Comparison of ENCODE assay signal across 10 cellular contexts in the genomic region with DNA sequence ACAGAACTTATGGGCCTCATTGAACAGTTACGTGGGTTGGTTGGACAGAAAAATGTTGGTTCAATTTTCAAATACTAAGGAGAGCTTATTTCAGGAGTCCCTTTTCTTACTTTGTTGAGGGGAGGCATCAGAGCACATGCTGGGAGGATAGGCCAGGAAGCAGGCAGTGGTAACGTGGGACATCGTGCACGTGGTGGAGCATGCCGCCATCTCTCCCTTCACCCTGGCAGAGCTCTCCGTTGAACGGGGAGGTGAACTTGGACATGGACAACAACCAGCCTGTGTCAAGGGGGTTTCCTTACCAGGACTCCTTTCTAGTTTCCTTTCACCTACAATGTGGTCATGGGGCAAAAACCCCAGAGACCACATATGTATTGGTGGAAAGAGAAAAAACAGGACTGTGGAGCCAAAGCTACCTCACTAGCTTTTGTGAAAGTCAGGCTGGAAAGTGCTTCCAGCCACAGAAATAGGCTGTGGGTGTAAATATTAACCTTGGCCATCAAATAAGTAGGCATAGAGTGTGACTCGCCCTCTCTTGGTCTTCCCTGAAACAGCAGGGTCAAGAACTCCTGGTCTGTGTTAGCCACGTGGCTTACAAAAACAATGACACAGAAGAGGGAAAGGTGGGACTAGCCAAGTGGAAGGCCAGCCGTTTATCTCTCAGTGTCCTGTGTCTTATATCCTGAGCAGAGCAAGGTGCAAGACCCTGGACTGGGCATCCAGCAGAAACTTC. TPM values are rescaled to one million over a fixed set of nuclear protein-coding genes. Genes with fewer than 3 reads are reported as not detected.
A peak's percentile ranks its signal among the peaks of the same experiment; 100 is the strongest.
DNase-seq lines count a peak whose midpoint lies in the region; ATAC-seq and TF ChIP-seq lines count a peak whose summit lies in the region.
"Had no signal": no experiment of that assay in that cellular context is flagged by ENCODE, and none has a peak within 500 bp of the region (broad histone marks: within the 10 kb centered on the region; RNA-seq: fewer than 3 reads in every experiment).

No MANE protein-coding gene starts in this region.

- no peaks in the 10 kb centered on the region for H3K4me1 Mint-ChIP-seq in central memory CD8-positive, alpha-beta T cell
- peaks cover 6% of the 10 kb centered on the region for H3K4me1 Mint-ChIP-seq in nephron

- H3K4me3 ChIP-seq in PC-3 (ENCODE audit: low read length), result no peak overlapping the region

- H3K27ac ChIP-seq in PC-3 (ENCODE audit: low read length), result no peak overlapping the region
- H3K27ac ChIP-seq: epithelial cell of prostate had no signal

- TF ChIP-seq CTCF in PC-3 (conservative IDR thresholded peaks at IDR 0.05; ENCODE audit: low read depth, low read length), result peak; percentile 42; the same call in 1 of the 2 replicates
- TF ChIP-seq CTCF in nephron (IDR thresholded peaks at IDR 0.05; ENCODE audit: unreplicated experiment in 3 of 3), result peak in 1 of 3 experiments; percentile 19

- no peaks in the 10 kb centered on the region for H3F3A ChIP-seq in PC-3 (ENCODE audit: low read length, unreplicated experiment)

- BruUV-seq in PC-3 (replicated peaks; lab: Mats Ljungman, UMichigan), result no TSS peak

- intact Hi-C loops in PC-3 (cut with micrococcal nuclease), result no loop called here

- H3K4me1 ChIP-seq in PC-3 (ENCODE audit: insufficient read depth, low read length), result no peaks in the 10 kb centered on the region

- 0 out of 2 replicates have a peak, but pooled peaks cover 10% of the 10 kb centered on the region for H4K20me1 ChIP-seq in PC-3 (ENCODE audit: low read length)

- no peaks in the 10 kb centered on the region for H3K27me3 Mint-ChIP-seq in central memory CD8-positive, alpha-beta T cell
- H3K27me3 Mint-ChIP-seq in nephron (ENCODE audit: low read depth), result no peaks in the 10 kb centered on the region

- no peak overlapping the region for H2AFZ ChIP-seq in PC-3 (ENCODE audit: low read length)

- no peaks in the 10 kb centered on the region for H3K79me2 ChIP-seq in PC-3 (ENCODE audit: low read length)

- H3K27ac Mint-ChIP-seq in central memory CD8-positive, alpha-beta T cell (ENCODE audit: low read depth), result peak overlapping the region; percentile 61
- H3K27ac Mint-ChIP-seq in nephron, result peak overlapping the region in 2 of 3 experiments; percentile 23 to 62

- CTCF ChIA-PET in PC-3 (lab: Charles Lee), result interaction anchor here (0.8 kb wide), 1 partner anchor 21 kb away, joined by 3 read pairs; no protein-coding TSS in a partner anchor

- ATAC-seq in PC-3, result peak; percentile 76
- no peak for ATAC-seq in central memory CD8-positive, alpha-beta T cell (replicated peaks; ENCODE audit: extremely low read depth, poor library complexity, severe bottlenecking)

- H3K36me3 ChIP-seq in PC-3 (ENCODE audit: low read depth, low read length), result peaks cover 73% of the 10 kb centered on the region

- H3K9me2 ChIP-seq in PC-3 (replicated peaks; ENCODE audit: low read length), result no peaks in the 10 kb centered on the region

- H3K4me2 ChIP-seq in PC-3 (ENCODE audit: low read length), result no peak overlapping the region

- H3K9ac ChIP-seq in PC-3 (ENCODE audit: low read length), result no peak overlapping the region

- no peaks in the 10 kb centered on the region for H3K9me3 ChIP-seq in PC-3 (ENCODE audit: low read length)

- peak; percentile 42 for DNase-seq in GM03348 (ENCODE audit: low spot score)
- DNase-seq in PC-3, result peak; percentile 58
- DNase-seq in central memory CD8-positive, alpha-beta T cell (ENCODE audit: low spot score in 2 of 2), result no peak
- DNase-seq in NOMO-1 treated with dmso at 0.1 percent for 144 hours (lab: John Stamatoyannopoulos, UW; ENCODE audit: unreplicated experiment), result no peak
- DNase-seq in activated CD4-positive, alpha-beta T cell treated with anti-CD3 and anti-CD28 coated beads, Interleukin-2, amount 50 U/mL, for 1 hour, result no peak
- no peak for DNase-seq in cortex of kidney (lab: John Stamatoyannopoulos, UW)
- no peak for DNase-seq in NCI-H187 (lab: John Stamatoyannopoulos, UW)
- DNase-seq: NCI-H2029 had no signal

- no peaks in the 10 kb centered on the region for H3K9me3 Mint-ChIP-seq in central memory CD8-positive, alpha-beta T cell
- no peaks in the 10 kb centered on the region for H3K9me3 Mint-ChIP-seq in nephron

- POLR2A ChIA-PET in PC-3 (lab: Charles Lee; ENCODE audit: unreplicated experiment), result no interaction called here

- H3K36me3 Mint-ChIP-seq in central memory CD8-positive, alpha-beta T cell (ENCODE audit: insufficient read depth), result peaks cover 76% of the 10 kb centered on the region
- H3K36me3 Mint-ChIP-seq in nephron (ENCODE audit: low read depth), result peaks cover 62% of the 10 kb centered on the region

- no peaks in the 10 kb centered on the region for H3K27me3 ChIP-seq in PC-3 (ENCODE audit: low read length)

- H3K4me3 Mint-ChIP-seq in central memory CD8-positive, alpha-beta T cell, result no peak overlapping the region
- no peak overlapping the region for H3K4me3 Mint-ChIP-seq in nephron

RNA-seq across cellular contexts. Expression of a gene that starts 14.4 kb away (rescaled TPM):
- 331 and 456 TPM in 2 replicates for total RNA-seq in PC-3 (2014; rRNA removed)

RNA-seq across cellular contexts. Expression of a gene that starts 14.9 kb away (rescaled TPM):
- total RNA-seq in PC-3 (2014; rRNA removed), result 8.6 and 10.9 TPM in 2 replicates

RNA-seq across cellular contexts. Expression of a gene that starts 24.1 kb away (rescaled TPM):
- total RNA-seq in PC-3 (2014; rRNA removed), result 2,190 and 2,470 TPM in 2 replicates

RNA-seq across cellular contexts. Expression of a gene that starts 43.1 kb away (rescaled TPM):
- 94.9 and 164 TPM in 2 replicates for total RNA-seq in PC-3 (2014; rRNA removed)

RNA-seq across cellular contexts. Expression of a gene that starts 43.4 kb away (rescaled TPM):
- total RNA-seq in PC-3 (2014; rRNA removed), result 77.5 and 101 TPM in 2 replicates

Comparison
In these comparisons a context has a peak if more than half of its experiments do, and no peak if none do; other contexts are left out.
1. DNase-seq: peak in GM03348 (single experiment) and PC-3 (single experiment); none in central memory CD8-positive, alpha-beta T cell (0 of 2), NOMO-1 treated with dmso at 0.1 percent for 144 hours (single experiment), activated CD4-positive, alpha-beta T cell treated with anti-CD3 and anti-CD28 coated beads, Interleukin-2, amount 50 U/mL, for 1 hour (single experiment), cortex of kidney (single experiment) and NCI-H187 (0 of 2).